23 cellular contexts compared by ENCODE assay signal in genomic region chr12:27192118-27192802, GRCh38. TPM values are rescaled to one million over a fixed set of nuclear protein-coding genes. Genes with fewer than 3 reads are reported as not detected.
DNase-seq lines count a peak whose midpoint lies in the region; ATAC-seq, FAIRE-seq and TF ChIP-seq lines count a peak whose summit lies in the region.
"Had no signal": no experiment of that assay in that cellular context is flagged by ENCODE, and none has a peak within 500 bp of the region (broad histone marks: within the 10 kb centered on the region; RNA-seq: fewer than 3 reads in every experiment).

No MANE protein-coding gene starts in this region.

- TF ChIP-seq CTCF in astrocyte (IDR thresholded peaks at IDR 0.05; ENCODE audit: insufficient read depth, low read depth, low read length) (no peak), right lobe of liver (IDR thresholded peaks at IDR 0.05) (no peak)

- peaks cover 14 to 24% (median 22%) of the 10 kb centered on the region in 10 experiments for H3K4me1 ChIP-seq in BLaER1 treated with 17β-estradiol and CSF1 and Interleukin-3, amounts not matched to agents 10 nM and 100 nM
- H3K4me1 ChIP-seq in astrocyte (ENCODE audit: insufficient read depth, low read length), result peaks cover 41% of the 10 kb centered on the region
- H3K4me1 ChIP-seq in right lobe of liver, result peaks cover 0 to 38% (median 16%) of the 10 kb centered on the region in 4 donors
- H3K4me1 ChIP-seq in small intestine (ENCODE audit: control insufficient read depth in 2 of 2, insufficient read depth in 1 of 2, low read depth in 1 of 2, low read length in 1 of 2), result peaks cover 0 to 2% of the 10 kb centered on the region in 2 donors

- H3K4me3 ChIP-seq in BLaER1 treated with 17β-estradiol and CSF1 and Interleukin-3, amounts not matched to agents 10 nM and 100 nM, result no peak overlapping the region
- H3K4me3 ChIP-seq in astrocyte (ENCODE audit: insufficient read depth, low read depth, low read length) (no peak overlapping the region), right lobe of liver (no peak overlapping the region), small intestine (ENCODE audit: low read depth in 1 of 2, low read length in 2 of 2) (no peak overlapping the region)
- H3K4me3 ChIP-seq: lower lobe of right lung had no signal

- no peak for TF ChIP-seq POLR2A in right lobe of liver (IDR thresholded peaks at IDR 0.05)

- no peak overlapping the region for H3K4me3 Mint-ChIP-seq in astrocyte (ENCODE audit: unreplicated experiment)
- H3K4me3 Mint-ChIP-seq: activated T-helper 17 cell treated with anti-CD3 and anti-CD28 coated beads, Interleukin-2, amount 50 U/mL, for 72 hours; stimulated activated naive CD8-positive, alpha-beta T cell treated with anti-CD3 and anti-CD28 coated beads, Interleukin-15, amount 100 ng/mL, for 72 hours had no signal

- no peaks in the 10 kb centered on the region for H3K36me3 ChIP-seq in BLaER1 treated with 17β-estradiol and CSF1 and Interleukin-3, amounts not matched to agents 10 nM and 100 nM
- H3K36me3 ChIP-seq in astrocyte (ENCODE audit: insufficient read depth, low read length) (no peaks in the 10 kb centered on the region), right lobe of liver (no peaks in the 10 kb centered on the region), small intestine (ENCODE audit: control insufficient read depth in 2 of 2, insufficient read depth in 2 of 2, low read length in 2 of 2) (no peaks in the 10 kb centered on the region)
- H3K36me3 ChIP-seq: lower lobe of right lung, neutrophil, WERI-Rb-1 had no signal

- H3K4me2 ChIP-seq in BLaER1 treated with 17β-estradiol and CSF1 and Interleukin-3, amounts not matched to agents 10 nM and 100 nM, result peak overlapping the region in 9 of 11 experiments; percentile 44 to 71 (median 62); a peak in 19 of 22 replicates
- H3K4me2 ChIP-seq in astrocyte (ENCODE audit: low read length), result no peak overlapping the region
- H3K4me2 ChIP-seq: SK-N-SH had no signal

- H4K20me1 ChIP-seq in BLaER1 treated with 17β-estradiol and CSF1 and Interleukin-3, amounts not matched to agents 10 nM and 100 nM, result no peaks in the 10 kb centered on the region
- H4K20me1 ChIP-seq in astrocyte (ENCODE audit: insufficient read depth, low read length), result no peaks in the 10 kb centered on the region

- 35% methylated on average over 5 of the region's 5 CpGs for WGBS in right lobe of liver (ENCODE audit: insufficient coverage, low coverage, low lambda C conversion rate, missing lambda C conversion rate)
- 62 to 82% (median 68%) methylated on average over 5 of the region's 5 CpGs for WGBS in small intestine, 3 donors

- H3K9me3 ChIP-seq in BLaER1 treated with 17β-estradiol and CSF1 and Interleukin-3, amounts not matched to agents 10 nM and 100 nM (replicated peaks in 1 of 11), result no peaks in the 10 kb centered on the region
- H3K9me3 ChIP-seq in astrocyte (ENCODE audit: insufficient read depth, low read depth, low read length) (no peaks in the 10 kb centered on the region), right lobe of liver (no peaks in the 10 kb centered on the region), small intestine (ENCODE audit: control insufficient read depth, low read depth) (no peaks in the 10 kb centered on the region)
- H3K9me3 ChIP-seq: lower lobe of right lung, neutrophil, SK-N-SH had no signal

- no peak overlapping the region for H2AFZ ChIP-seq in astrocyte (ENCODE audit: low read depth, low read length)

- H3K27me3 Mint-ChIP-seq in astrocyte (ENCODE audit: low read depth, unreplicated experiment), result no peaks in the 10 kb centered on the region
- H3K27me3 Mint-ChIP-seq: activated T-helper 17 cell treated with anti-CD3 and anti-CD28 coated beads, Interleukin-2, amount 50 U/mL, for 72 hours; stimulated activated naive CD8-positive, alpha-beta T cell treated with anti-CD3 and anti-CD28 coated beads, Interleukin-15, amount 100 ng/mL, for 72 hours had no signal

- DNase-seq in astrocyte (ENCODE audit: low read depth) (no peak), right lobe of liver (no peak), small intestine (peak; percentile 40), T1000 (lab: John Stamatoyannopoulos, UW) (no peak), NCI-H2171 treated with DMSO at 0.1 percent for 48 hours (lab: John Stamatoyannopoulos, UW) (no peak)
- DNase-seq in activated naive CD4-positive, alpha-beta T cell treated with Interleukin-2 at 50 U/mL for 16 hours, result no peak
- DNase-seq: ACHN; activated CD4-positive, alpha-beta T cell treated with anti-CD3 and anti-CD28 coated beads, Interleukin-2, amount 50 U/mL, for 1 hour; C1 segment of cervical spinal cord; dermis blood vessel endothelial cell; H7; KBM-7; lower lobe of right lung; MM.1S; NCI-H1417 treated with DMSO at 0.1 percent for 48 hours; NCI-H524; SK-N-SH; stimulated activated naive CD8-positive, alpha-beta T cell treated with anti-CD3 and anti-CD28 coated beads, Interleukin-15, amount 100 ng/mL, for 72 hours; WERI-Rb-1 had no signal

- FAIRE-seq in astrocyte (lab: Jason Lieb, UNC) (no peak), small intestine (lab: Jason Lieb, UNC) (no peak)

- H3K27ac ChIP-seq in BLaER1 treated with 17β-estradiol and CSF1 and Interleukin-3, amounts not matched to agents 10 nM and 100 nM, result peak overlapping the region in 4 of 11 experiments; percentile 29 to 60 (median 44); a peak in 6 of 22 replicates
- H3K27ac ChIP-seq in astrocyte (ENCODE audit: low read depth, low read length) (peak overlapping the region; percentile 77), right lobe of liver (peak overlapping the region; percentile 73 to 82 (median 76)), small intestine (ENCODE audit: low read depth in 1 of 2, low read length in 1 of 2) (peak overlapping the region in 1 of 2 donors; percentile 64)
- H3K27ac ChIP-seq: neutrophil, WERI-Rb-1 had no signal

- H3K9me3 Mint-ChIP-seq in astrocyte (ENCODE audit: unreplicated experiment), result no peaks in the 10 kb centered on the region
- H3K9me3 Mint-ChIP-seq: activated T-helper 17 cell treated with anti-CD3 and anti-CD28 coated beads, Interleukin-2, amount 50 U/mL, for 72 hours; stimulated activated naive CD8-positive, alpha-beta T cell treated with anti-CD3 and anti-CD28 coated beads, Interleukin-15, amount 100 ng/mL, for 72 hours had no signal

- intact Hi-C loops in right lobe of liver (cut with DNase I), result no loop called here

- peaks cover 37% of the 10 kb centered on the region for H3K4me1 Mint-ChIP-seq in astrocyte (ENCODE audit: low read depth, unreplicated experiment)
- H3K4me1 Mint-ChIP-seq: activated T-helper 17 cell treated with anti-CD3 and anti-CD28 coated beads, Interleukin-2, amount 50 U/mL, for 72 hours; stimulated activated naive CD8-positive, alpha-beta T cell treated with anti-CD3 and anti-CD28 coated beads, Interleukin-15, amount 100 ng/mL, for 72 hours had no signal

- H3K27me3 ChIP-seq in BLaER1 treated with 17β-estradiol and CSF1 and Interleukin-3, amounts not matched to agents 10 nM and 100 nM, result no peaks in the 10 kb centered on the region
- H3K27me3 ChIP-seq in astrocyte (ENCODE audit: insufficient read depth, low read length), result no peaks in the 10 kb centered on the region
- no peaks in the 10 kb centered on the region for H3K27me3 ChIP-seq in right lobe of liver
- no peaks in the 10 kb centered on the region for H3K27me3 ChIP-seq in small intestine (ENCODE audit: control insufficient read depth in 2 of 2, insufficient read depth in 2 of 2, low read length in 2 of 2)
- H3K27me3 ChIP-seq: neutrophil had no signal

- peak; percentile 21 to 74 (median 46) for ATAC-seq in right lobe of liver
- no peak for ATAC-seq in HG03442 (IDR thresholded peaks at IDR 0.05; ENCODE audit: unreplicated experiment)
- ATAC-seq: activated T-helper 17 cell treated with anti-CD3 and anti-CD28 coated beads, Interleukin-2, amount 50 U/mL, for 72 hours; stimulated activated naive CD8-positive, alpha-beta T cell treated with anti-CD3 and anti-CD28 coated beads, Interleukin-15, amount 100 ng/mL, for 72 hours had no signal

- H3K27ac Mint-ChIP-seq in astrocyte (ENCODE audit: unreplicated experiment), result peak overlapping the region; percentile 47
- H3K27ac Mint-ChIP-seq: activated T-helper 17 cell treated with anti-CD3 and anti-CD28 coated beads, Interleukin-2, amount 50 U/mL, for 72 hours had no signal

- H3K79me2 ChIP-seq in astrocyte (ENCODE audit: insufficient read depth, low read length), result no peaks in the 10 kb centered on the region

- no peaks in the 10 kb centered on the region for H3K36me3 Mint-ChIP-seq in astrocyte (ENCODE audit: low read depth, unreplicated experiment)

- peak overlapping the region in 1 of 11 experiments; percentile 32; a peak in 1 of 22 replicates for H3K9ac ChIP-seq in BLaER1 treated with 17β-estradiol and CSF1 and Interleukin-3, amounts not matched to agents 10 nM and 100 nM
- H3K9ac ChIP-seq in astrocyte (ENCODE audit: low read length), result no peak overlapping the region
- H3K9ac ChIP-seq: SK-N-SH had no signal

RNA-seq across cellular contexts. Expression of gene STK38L, which starts 51.8 kb away (rescaled TPM):
- total RNA-seq in astrocyte (114 and 115 TPM in 2 replicates), right lobe of liver (10 to 100 TPM in 1 of 6 experiments, 1 to 10 TPM in 5; 6.0 to 18.1 (median 7.3) TPM)
- 10 to 100 TPM in 1 of 3 donors, 1 to 10 TPM in 2; 5.8 to 14.9 (median 6.2) TPM for polyA plus RNA-seq in small intestine
